Comparison of ENCODE assay signal across 21 cellular contexts in the genomic region with DNA sequence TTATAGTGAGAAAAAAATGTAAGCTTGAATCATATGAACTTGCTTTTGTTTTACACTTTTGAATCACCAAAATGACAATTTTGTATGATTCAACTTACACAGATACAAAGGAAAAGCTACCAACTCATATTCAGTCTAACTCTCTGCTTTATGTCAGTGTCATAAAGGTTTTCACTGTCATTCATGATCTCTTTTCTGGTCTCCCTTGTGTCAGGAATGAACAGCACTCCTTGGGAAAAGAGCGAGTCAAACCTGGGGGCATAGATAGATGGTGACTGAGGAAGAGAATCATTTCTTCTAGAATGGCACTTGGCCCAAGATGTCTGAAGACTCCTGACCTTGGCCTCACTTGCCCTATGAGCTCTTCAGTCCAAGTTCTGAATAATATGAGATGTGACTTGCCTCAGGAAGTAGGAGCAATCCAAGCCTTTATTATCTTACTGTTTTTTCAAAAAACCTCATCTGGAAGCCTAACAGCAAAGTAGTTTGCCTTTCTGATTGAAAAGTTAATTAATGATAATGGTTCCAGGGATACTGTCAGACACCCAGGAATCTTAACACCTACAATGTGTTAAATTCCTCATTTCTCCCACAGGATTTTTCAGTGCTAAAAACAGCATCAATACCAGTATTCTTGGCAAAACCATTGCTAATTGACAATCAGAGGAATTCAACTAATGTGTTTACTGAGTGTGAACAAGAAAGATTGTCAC.
A peak's percentile ranks its signal among the peaks of the same experiment; 100 is the strongest.
DNase-seq lines count a peak whose midpoint lies in the region; ATAC-seq, FAIRE-seq and TF ChIP-seq lines count a peak whose summit lies in the region.
"Had no signal": no experiment of that assay in that cellular context is flagged by ENCODE, and none has a peak within 500 bp of the region (broad histone marks: within the 10 kb centered on the region; RNA-seq: fewer than 3 reads in every experiment).

No MANE protein-coding gene starts in this region.

- H4K20me1 ChIP-seq in astrocyte (ENCODE audit: insufficient read depth, low read length), result no peaks in the 10 kb centered on the region

- H3K4me1 ChIP-seq in astrocyte (ENCODE audit: insufficient read depth, low read length) (no peaks in the 10 kb centered on the region), right atrium auricular region (no peaks in the 10 kb centered on the region), skeletal muscle tissue (ENCODE audit: control insufficient read depth in 3 of 3, insufficient read depth in 3 of 3, low read length in 3 of 3) (peaks cover 14 to 29% (median 16%) of the 10 kb centered on the region in 3 donors)

- H3K27me3 ChIP-seq in astrocyte (ENCODE audit: insufficient read depth, low read length), result no peaks in the 10 kb centered on the region
- H3K27me3 ChIP-seq in right atrium auricular region, result no peaks in the 10 kb centered on the region
- H3K27me3 ChIP-seq in skeletal muscle tissue (ENCODE audit: control insufficient read depth in 3 of 3, insufficient read depth in 3 of 3, low read length in 3 of 3), result no peaks in the 10 kb centered on the region

- peak overlapping the region; percentile 10 for H3K27ac Mint-ChIP-seq in astrocyte (ENCODE audit: unreplicated experiment)
- H3K27ac Mint-ChIP-seq: CD8-positive, alpha-beta T cell had no signal

- no peak overlapping the region for H3K4me3 ChIP-seq in astrocyte (ENCODE audit: insufficient read depth, low read depth, low read length)
- H3K4me3 ChIP-seq in fibroblast of mammary gland (ENCODE audit: control insufficient read depth, low read depth, low read length), result no peak overlapping the region
- no peak overlapping the region for H3K4me3 ChIP-seq in right atrium auricular region
- H3K4me3 ChIP-seq in skeletal muscle tissue (ENCODE audit: low read length in 3 of 3), result peak overlapping the region in 1 of 3 donors; percentile 17

- no peak for FAIRE-seq in astrocyte (lab: Jason Lieb, UNC)
- FAIRE-seq: D721Med, H54, HepG2, RCC 7860 had no signal

- DNase-seq in astrocyte (ENCODE audit: low read depth) (no peak), fibroblast of mammary gland (ENCODE audit: low read depth) (peak; percentile 5), right atrium auricular region (ENCODE audit: low spot score) (no peak)
- no peak for DNase-seq in stimulated activated CD8-positive, alpha-beta memory T cell treated with anti-CD3 and anti-CD28 coated beads, Interleukin-4, amount 100 ng/mL, for 48 hours
- DNase-seq: CD8-positive, alpha-beta T cell; DND-41; GF-D8; MM.1S; NCI-H1105; NCI-H1694 treated with DMSO at 0.1 percent for 48 hours; NCI-H446 treated with DMSO at 0.1 percent for 48 hours; NCI-H82; SIG-M5 had no signal

- no peak overlapping the region for H3K4me2 ChIP-seq in astrocyte (ENCODE audit: low read length)
- H3K4me2 ChIP-seq: KMS-11 had no signal

- H3K27ac ChIP-seq in astrocyte (ENCODE audit: low read depth, low read length) (no peak overlapping the region), right atrium auricular region (peak overlapping the region; percentile 72 to 85), skeletal muscle tissue (ENCODE audit: low read depth, low read length) (peak overlapping the region; percentile 70)
- H3K27ac ChIP-seq: KMS-11 had no signal

- TF ChIP-seq CTCF in astrocyte (IDR thresholded peaks at IDR 0.05; ENCODE audit: insufficient read depth, low read depth, low read length), result no peak
- TF ChIP-seq CTCF in fibroblast of mammary gland (conservative IDR thresholded peaks at IDR 0.05; ENCODE audit: control insufficient read depth, insufficient read depth, low read depth, low read length), result no peak
- no peak for TF ChIP-seq CTCF in right atrium auricular region (IDR thresholded peaks at IDR 0.05)

- no peaks in the 10 kb centered on the region for H3K9me3 ChIP-seq in astrocyte (ENCODE audit: insufficient read depth, low read depth, low read length)
- H3K9me3 ChIP-seq in right atrium auricular region, result no peaks in the 10 kb centered on the region
- no peaks in the 10 kb centered on the region for H3K9me3 ChIP-seq in skeletal muscle tissue (ENCODE audit: control insufficient read depth in 3 of 3, low read length in 3 of 3)

- H3K36me3 Mint-ChIP-seq in astrocyte (ENCODE audit: low read depth, unreplicated experiment), result no peaks in the 10 kb centered on the region
- H3K36me3 Mint-ChIP-seq: CD8-positive, alpha-beta T cell had no signal

- no peak overlapping the region for H2AFZ ChIP-seq in astrocyte (ENCODE audit: low read depth, low read length)

- H3K79me2 ChIP-seq in astrocyte (ENCODE audit: insufficient read depth, low read length), result no peaks in the 10 kb centered on the region

- no peaks in the 10 kb centered on the region for H3K36me3 ChIP-seq in astrocyte (ENCODE audit: insufficient read depth, low read length)
- no peaks in the 10 kb centered on the region for H3K36me3 ChIP-seq in right atrium auricular region
- H3K36me3 ChIP-seq in skeletal muscle tissue (ENCODE audit: control insufficient read depth in 3 of 3, insufficient read depth in 3 of 3, low read length in 3 of 3), result no peaks in the 10 kb centered on the region

- ATAC-seq in GM18870 (IDR thresholded peaks at IDR 0.05; ENCODE audit: unreplicated experiment) (no peak), GM21825 (IDR thresholded peaks at IDR 0.05; ENCODE audit: unreplicated experiment) (no peak)
- ATAC-seq: CD8-positive, alpha-beta T cell; HepG2 had no signal

- no peak overlapping the region for H3K4me3 Mint-ChIP-seq in astrocyte (ENCODE audit: unreplicated experiment)
- H3K4me3 Mint-ChIP-seq: CD8-positive, alpha-beta T cell had no signal

- no peaks in the 10 kb centered on the region for H3K9me3 Mint-ChIP-seq in astrocyte (ENCODE audit: unreplicated experiment)
- H3K9me3 Mint-ChIP-seq: CD8-positive, alpha-beta T cell had no signal

- H3K9ac ChIP-seq in astrocyte (ENCODE audit: low read length), result no peak overlapping the region
- H3K9ac ChIP-seq in skeletal muscle tissue (ENCODE audit: low read depth in 1 of 3, low read length in 3 of 3), result no peak overlapping the region
- H3K9ac ChIP-seq: KMS-11 had no signal

- peaks cover 3% of the 10 kb centered on the region for H3K4me1 Mint-ChIP-seq in astrocyte (ENCODE audit: low read depth, unreplicated experiment)

- H3K27me3 Mint-ChIP-seq in astrocyte (ENCODE audit: low read depth, unreplicated experiment), result no peaks in the 10 kb centered on the region
